ENCODE assay signal across 17 cellular contexts in genomic region chr1:229597877-229598276, GRCh38. TPM values are rescaled to one million over a fixed set of nuclear protein-coding genes. Genes with fewer than 3 reads are reported as not detected.
DNase-seq lines count a peak whose midpoint lies in the region; ATAC-seq and TF ChIP-seq lines count a peak whose summit lies in the region.
"Had no signal": no experiment of that assay in that cellular context is flagged by ENCODE, and none has a peak within 500 bp of the region (broad histone marks: within the 10 kb centered on the region; RNA-seq: fewer than 3 reads in every experiment).

No MANE protein-coding gene starts in this region.

- no peak for TF ChIP-seq POLR2A in suprapubic skin (IDR thresholded peaks at IDR 0.05)

- H3K36me3 Mint-ChIP-seq in HFFc6 (ENCODE audit: low read depth) (peaks cover 45% of the 10 kb centered on the region), CD14-positive monocyte (peaks cover 59 to 76% of the 10 kb centered on the region in 2 donors)

- H3K27ac Mint-ChIP-seq in HFFc6 (peak overlapping the region; percentile 88), CD14-positive monocyte (peak overlapping the region in 3 of 7 donors; percentile 16 to 68 (median 32))
- H3K27ac Mint-ChIP-seq: CD8-positive, alpha-beta T cell had no signal

- intact Hi-C loops in dorsolateral prefrontal cortex (cut with DNase I) (no loop called here), CD14-positive monocyte (cut with micrococcal nuclease) (no loop called here)

- DNase-seq in HFFc6 (no peak), dorsolateral prefrontal cortex (no peak), lung (ENCODE audit: low spot score) (no peak), suprapubic skin (ENCODE audit: low spot score in 2 of 2) (no peak), glomerular visceral epithelial cell (ENCODE audit: extremely low spot score) (no peak), Kasumi-1 (lab: John Stamatoyannopoulos, UW) (no peak), CD14-positive monocyte (ENCODE audit: low spot score) (no peak)
- no peak for DNase-seq in stimulated activated naive CD4-positive, alpha-beta T cell treated with Interleukin-2 at 50 U/mL for 16 hours (lab: John Stamatoyannopoulos, UW)
- DNase-seq: activated T-cell treated with anti-CD3 and anti-CD28 coated beads, Interleukin-2, amount 50 U/mL, for 24 hours; amniotic stem cell; CD8-positive, alpha-beta T cell; effector memory CD4-positive, alpha-beta T cell; NCI-H1105 treated with DMSO at 0.1 percent for 48 hours; NCI-H446; stimulated activated CD4-positive, alpha-beta T cell treated with anti-CD3 and anti-CD28 coated beads, Interleukin-2, amount 100 ng/mL, for 24 hours had no signal

- no peaks in the 10 kb centered on the region for H3K9me3 Mint-ChIP-seq in HFFc6
- H3K9me3 Mint-ChIP-seq in CD14-positive monocyte: no peaks in the 10 kb centered on the region
- H3K9me3 Mint-ChIP-seq: activated T-cell treated with anti-CD3 and anti-CD28 coated beads, Interleukin-2, amount 50 U/mL, for 24 hours; CD8-positive, alpha-beta T cell had no signal

- H3K27ac ChIP-seq in dorsolateral prefrontal cortex (peak overlapping the region in 36 of 59 donors; percentile 10 to 75 (median 50)), lung (ENCODE audit: low read depth in 1 of 2, low read length in 1 of 2) (peak overlapping the region; percentile 74 to 92), suprapubic skin (peak overlapping the region; percentile 73)
- H3K27ac ChIP-seq: neutrophil had no signal

- H3K9me3 ChIP-seq in lung (ENCODE audit: control insufficient read depth in 2 of 2, insufficient read depth in 1 of 2, low read length in 1 of 2): no peaks in the 10 kb centered on the region
- no peaks in the 10 kb centered on the region for H3K9me3 ChIP-seq in suprapubic skin
- H3K9me3 ChIP-seq: neutrophil had no signal

- H3K4me1 ChIP-seq in lung (ENCODE audit: control insufficient read depth in 2 of 2, insufficient read depth in 2 of 2, low read length in 2 of 2): peaks cover 2 to 6% of the 10 kb centered on the region in 2 donors
- peaks cover 22% of the 10 kb centered on the region for H3K4me1 ChIP-seq in suprapubic skin

- H3K36me3 ChIP-seq in lung (ENCODE audit: control insufficient read depth in 2 of 2, insufficient read depth in 2 of 2, low read length in 2 of 2): peaks cover 19 to 27% of the 10 kb centered on the region in 2 donors
- H3K36me3 ChIP-seq in suprapubic skin: peaks cover 49% of the 10 kb centered on the region

- peaks cover 30% of the 10 kb centered on the region for H3K4me1 Mint-ChIP-seq in HFFc6 (ENCODE audit: low read depth)
- peaks cover 21% of the 10 kb centered on the region for H3K4me1 Mint-ChIP-seq in CD14-positive monocyte

- no peak for ATAC-seq in lung (ENCODE audit: insufficient read depth, low FRiP score)
- ATAC-seq: CD8-positive, alpha-beta T cell; HCT116 had no signal

- no peak for TF ChIP-seq EP300 in suprapubic skin (IDR thresholded peaks at IDR 0.05)

- H3K4me3 ChIP-seq in dorsolateral prefrontal cortex (no peak overlapping the region), lung (no peak overlapping the region), suprapubic skin (no peak overlapping the region)

- H3K27me3 Mint-ChIP-seq in HFFc6 (ENCODE audit: insufficient read depth): no peaks in the 10 kb centered on the region; the same call in 1 of the 2 replicates
- no peaks in the 10 kb centered on the region for H3K27me3 Mint-ChIP-seq in CD14-positive monocyte (ENCODE audit: low read depth in 3 of 3)
- H3K27me3 Mint-ChIP-seq: activated T-cell treated with anti-CD3 and anti-CD28 coated beads, Interleukin-2, amount 50 U/mL, for 24 hours had no signal

- no peaks in the 10 kb centered on the region for H3K27me3 ChIP-seq in dorsolateral prefrontal cortex
- no peaks in the 10 kb centered on the region for H3K27me3 ChIP-seq in lung (ENCODE audit: control insufficient read depth, insufficient read depth)
- H3K27me3 ChIP-seq in suprapubic skin: no peaks in the 10 kb centered on the region
- H3K27me3 ChIP-seq: neutrophil had no signal

- H3K4me3 Mint-ChIP-seq in HFFc6 (no peak overlapping the region; the same call in 1 of the 2 replicates), CD14-positive monocyte (no peak overlapping the region)
- H3K4me3 Mint-ChIP-seq: activated T-cell treated with anti-CD3 and anti-CD28 coated beads, Interleukin-2, amount 50 U/mL, for 24 hours; CD8-positive, alpha-beta T cell had no signal

- TF ChIP-seq CTCF in HFFc6 (IDR thresholded peaks at IDR 0.05) (no peak), dorsolateral prefrontal cortex (IDR thresholded peaks at IDR 0.05 in 54 of 56, conservative IDR thresholded peaks at IDR 0.05 in 2 of 56; ENCODE audit: low read depth in 1 of 56, partially characterized antibody in 56 of 56) (no peak), lung (IDR thresholded peaks at IDR 0.05; ENCODE audit: control extremely low read depth, extremely low read depth) (no peak), suprapubic skin (IDR thresholded peaks at IDR 0.05) (no peak), CD14-positive monocyte (IDR thresholded peaks at IDR 0.05) (no peak)

- 76 to 80% methylated on average over 3 of the region's 3 CpGs for WGBS in lung, 2 donors
- WGBS in suprapubic skin: 69% methylated on average over 3 of the region's 3 CpGs

RNA-seq across cellular contexts. Expression of gene TAF5L, which starts 28.0 kb away (rescaled TPM):
- 10 to 100 TPM; 17.6 to 20.7 (median 20.3) TPM for total RNA-seq in HFFc6 (2021; fragmentation: NEBNext Ultra II Directional; extraction: Animal tissue kit (Norgen Biotek cat#: 25700))
- total RNA-seq in dorsolateral prefrontal cortex: 10 to 100 TPM; 12.1 to 22.9 (median 17.0) TPM
- 10 to 100 TPM; 16.2 to 24.3 TPM for total RNA-seq in lung
- 10 to 100 TPM in 1 of 2 donors, 1 to 10 TPM in 1; 7.7 to 13.3 TPM for polyA plus RNA-seq in lung
- 10 to 100 TPM; 10.5 to 16.8 (median 15.8) TPM for total RNA-seq in suprapubic skin
- polyA plus RNA-seq in CD14-positive monocyte: 1 to 10 TPM; 3.8 to 4.9 TPM

RNA-seq across cellular contexts. Expression of gene URB2, which starts 28.2 kb away (rescaled TPM):
- 10 to 100 TPM in 3 of 6 experiments, 1 to 10 TPM in 3; 8.8 to 12.6 (median 9.8) TPM for total RNA-seq in HFFc6 (2021; fragmentation: NEBNext Ultra II Directional; extraction: Animal tissue kit (Norgen Biotek cat#: 25700))
- total RNA-seq in dorsolateral prefrontal cortex: 10 to 100 TPM in 6 of 120 experiments, 1 to 10 TPM in 114; 5.0 to 12.0 (median 8.2) TPM
- 10 to 100 TPM in 1 of 2 donors, 1 to 10 TPM in 1; 7.1 to 10.9 TPM for total RNA-seq in lung
- polyA plus RNA-seq in lung: 1 to 10 TPM; 2.6 to 5.0 TPM
- 10 to 100 TPM; 11.0 to 14.1 (median 11.7) TPM for total RNA-seq in suprapubic skin
- polyA plus RNA-seq in CD14-positive monocyte: 1 to 10 TPM in 1 of 2 donors, under 1 TPM in 1; 0.79 to 1.5 TPM

RNA-seq across cellular contexts. Expression of gene ABCB10, which starts 39.4 kb away (rescaled TPM):
- total RNA-seq in HFFc6 (2021; fragmentation: NEBNext Ultra II Directional; extraction: Animal tissue kit (Norgen Biotek cat#: 25700)): 10 to 100 TPM; 16.1 to 21.0 (median 18.4) TPM
- 10 to 100 TPM in 118 of 120 experiments, 1 to 10 TPM in 2; 8.5 to 25.0 (median 15.5) TPM for total RNA-seq in dorsolateral prefrontal cortex
- total RNA-seq in lung: 10 to 100 TPM; 20.5 to 23.5 TPM
- polyA plus RNA-seq in lung: 1 to 10 TPM; 6.5 to 7.8 TPM
- 10 to 100 TPM; 10.5 to 15.2 (median 13.0) TPM for total RNA-seq in suprapubic skin
- 10 to 100 TPM in 1 of 2 donors, 1 to 10 TPM in 1; 5.4 to 12.9 TPM for polyA plus RNA-seq in CD14-positive monocyte
